In the genomic region with DNA sequence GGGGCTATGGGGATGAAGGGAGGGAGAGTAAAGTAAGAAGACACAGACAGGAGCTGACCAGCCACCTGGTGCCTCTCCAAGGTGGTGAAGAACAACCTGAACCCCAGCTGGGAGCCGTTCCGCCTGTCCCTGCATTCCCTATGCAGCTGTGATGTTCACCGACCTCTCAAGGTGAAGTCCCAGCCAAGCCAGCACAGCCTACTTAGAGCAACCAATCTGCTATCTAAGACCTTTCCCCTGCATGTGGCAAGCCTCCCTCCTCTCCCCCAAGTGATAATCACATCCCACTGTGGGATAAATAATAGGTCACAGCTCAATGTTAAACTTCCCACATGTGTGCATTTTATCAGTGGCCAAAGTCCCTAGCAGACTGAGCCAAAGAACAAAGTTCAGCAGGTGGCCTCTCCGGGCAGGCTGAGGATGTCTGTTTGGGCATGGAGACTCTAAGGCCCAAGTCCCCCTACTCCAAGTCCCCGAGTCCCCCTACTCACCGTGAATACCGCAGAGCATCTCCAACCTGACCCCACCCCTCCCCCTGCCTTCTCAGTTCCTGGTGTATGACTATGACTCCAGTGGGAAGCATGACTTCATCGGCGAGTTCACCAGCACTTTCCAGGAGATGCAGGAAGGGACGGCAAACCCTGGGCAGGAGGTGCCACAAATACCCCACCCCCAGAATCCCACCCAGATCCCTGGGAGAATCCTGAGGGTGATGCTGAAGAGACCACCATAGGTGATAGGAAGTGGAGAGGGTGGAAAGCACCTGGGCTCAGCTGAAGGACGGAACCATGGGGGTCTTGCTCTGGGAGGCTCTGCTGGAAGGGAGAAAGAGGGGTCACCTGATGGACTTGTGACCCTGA, we compare ENCODE assay signal across 28 cellular contexts. TPM values are rescaled to one million over a fixed set of nuclear protein-coding genes. Genes with fewer than 3 reads are reported as not detected.
A peak's percentile ranks its signal among the peaks of the same experiment; 100 is the strongest.
DNase-seq lines count a peak whose midpoint lies in the region; ATAC-seq, FAIRE-seq and TF ChIP-seq lines count a peak whose summit lies in the region.
"Had no signal": no experiment of that assay in that cellular context is flagged by ENCODE, and none has a peak within 500 bp of the region (broad histone marks: within the 10 kb centered on the region; RNA-seq: fewer than 3 reads in every experiment).

No MANE protein-coding gene starts in this region.

- CTCF ChIA-PET in GM12878 (lab: Yijun Ruan, JAX), result interaction anchor here (0.6 to 6.1 kb wide), 6 partner anchors 7 to 33 kb away, joined by 3 to 33 read pairs (median 7); no protein-coding TSS in a partner anchor

- H3K4me1 ChIP-seq in GM12878 (ENCODE audit: control insufficient read depth, insufficient read depth, low read length) (peaks cover 16% of the 10 kb centered on the region), pancreas (peaks cover 0 to 5% (median 0%) of the 10 kb centered on the region in 3 donors), hepatocyte (ENCODE audit: insufficient read depth) (no peaks in the 10 kb centered on the region)

- H3K9me2 ChIP-seq in hepatocyte (replicated peaks; ENCODE audit: insufficient read depth), result no peaks in the 10 kb centered on the region

- H3K4me3 ChIP-seq in GM12878, result no peak overlapping the region
- no peak overlapping the region for H3K4me3 ChIP-seq in pancreas
- no peak overlapping the region for H3K4me3 ChIP-seq in hepatocyte
- H3K4me3 ChIP-seq: heart right ventricle had no signal

- SMC1A ChIA-PET in GM12878 (lab: Charles Lee; ENCODE audit: uncharacterized antibody, unreplicated experiment), result interaction anchor here (1.0 to 2.4 kb wide), 5 partner anchors 15 to 33 kb away, joined by 6 to 10 read pairs (median 7); partner anchors contain the start of gene PCK2

- no TSS peak for BruUV-seq in GM12878 (replicated peaks; lab: Mats Ljungman, UMichigan)

- no peak for ATAC-seq in GM12878
- ATAC-seq in pancreas, result peak; percentile 39 to 77 (median 58)
- ATAC-seq in HG03439 (IDR thresholded peaks at IDR 0.05; ENCODE audit: unreplicated experiment), result no peak
- ATAC-seq: heart right ventricle, left ventricle myocardium superior had no signal

- 0 out of 2 replicates have a peak overlapping the region, but pooled peaks have one; percentile 9 for H3K27ac ChIP-seq in GM12878 (ENCODE audit: control insufficient read depth, insufficient read depth)
- H3K27ac ChIP-seq in pancreas, result no peak overlapping the region
- H3K27ac ChIP-seq in hepatocyte, result no peak overlapping the region
- H3K27ac ChIP-seq: 22Rv1, epithelial cell of prostate, heart right ventricle had no signal

- in situ Hi-C loops in GM12878 (cut with MboI), result no loop called here

- H2AFZ ChIP-seq in GM12878 (ENCODE audit: control insufficient read depth, low read depth, low read length) (peak overlapping the region; percentile 35), hepatocyte (no peak overlapping the region)

- 71% methylated on average over 11 of the region's 11 CpGs for WGBS in GM12878 (ENCODE audit: insufficient coverage, insufficient replicate concordance, low lambda C conversion rate, missing lambda C conversion rate)
- 41 to 47% methylated on average over 11 of the region's 11 CpGs for WGBS in pancreas, 2 donors
- 86% methylated on average over 11 of the region's 11 CpGs for WGBS in hepatocyte (ENCODE audit: low lambda C conversion rate, missing lambda C conversion rate)

- FAIRE-seq in GM12878 (lab: Jason Lieb, UNC) (no peak), pancreas (lab: Jason Lieb, UNC) (no peak)

- peak overlapping the region; percentile 57 for H3K4me2 ChIP-seq in GM12878 (ENCODE audit: control insufficient read depth, insufficient read depth)
- H3K4me2 ChIP-seq in hepatocyte, result no peak overlapping the region

- no peaks in the 10 kb centered on the region for H3K36me3 ChIP-seq in GM12878 (ENCODE audit: control insufficient read depth in 2 of 2, insufficient read depth in 2 of 2, low read length in 1 of 2)
- no peaks in the 10 kb centered on the region for H3K36me3 ChIP-seq in pancreas
- H3K36me3 ChIP-seq in hepatocyte (replicated peaks; ENCODE audit: insufficient read depth, low read depth), result no peaks in the 10 kb centered on the region
- H3K36me3 ChIP-seq: heart right ventricle had no signal

- no peak for TF ChIP-seq EP300 in GM12878 (IDR thresholded peaks at IDR 0.05; ENCODE audit: borderline replicate concordance in 1 of 2, control insufficient read depth in 1 of 2, low read depth in 2 of 2, low read length in 2 of 2)

- POLR2A ChIA-PET in GM12878 (lab: Charles Lee), result interaction anchor here (0.6 to 2.0 kb wide), 6 partner anchors 15 to 256 kb away, joined by 3 to 4 read pairs (median 3); no protein-coding TSS in a partner anchor

- DNase-seq in NCI-H146 (lab: John Stamatoyannopoulos, UW), result peak; percentile 18
- no peak for DNase-seq in NCI-H146 treated with DMSO at 0.1 percent for 48 hours (lab: John Stamatoyannopoulos, UW; ENCODE audit: unreplicated experiment)
- no peak for DNase-seq in GM12878 (ENCODE audit: low read depth, low spot score)
- peak in 2 of 6 donors; percentile 34 to 53 for DNase-seq in pancreas
- no peak for DNase-seq in hepatocyte (ENCODE audit: low spot score)
- DNase-seq: activated CD4-positive, alpha-beta memory T cell treated with anti-CD3 and anti-CD28 coated beads for 36 hours; activated naive CD4-positive, alpha-beta T cell treated with Interleukin-2 at 50 U/mL for 16 hours; activated T-cell treated with anti-CD3 and anti-CD28 coated beads, Interleukin-2, amount 50 U/mL, for 1 hour; anterior cingulate cortex; caudate nucleus; COR-L47; DND-41; dorsolateral prefrontal cortex; heart right ventricle; left ventricle myocardium superior; MV-4-11; NCI-H2029; NCI-H345; nucleus accumbens; stimulated activated CD4-positive, alpha-beta T cell treated with anti-CD3 and anti-CD28 coated beads, Interleukin-12 subunit alpha, Interleukin-12 subunit beta, amount 100 ng/mL, for 4 hours had no signal

- TF ChIP-seq CTCF in GM12878 (IDR thresholded peaks at IDR 0.05 in 2 of 3, conservative IDR thresholded peaks at IDR 0.05 in 1 of 3; ENCODE audit: control insufficient read depth in 2 of 3, extremely low read depth in 1 of 3, insufficient read depth in 1 of 3, low read depth in 3 of 3, low read length in 3 of 3) (no peak), pancreas (IDR thresholded peaks at IDR 0.05) (no peak), hepatocyte (IDR thresholded peaks at IDR 0.05; ENCODE audit: poor library complexity) (no peak)

- RAD21 ChIA-PET in GM12878 (lab: Charles Lee; ENCODE audit: unreplicated experiment), result interaction anchor here (0.7 to 1.3 kb wide), 6 partner anchors 10 to 34 kb away, joined by 3 to 5 read pairs (median 4); partner anchors contain the start of gene PCK2

- H4K20me1 ChIP-seq in GM12878 (ENCODE audit: control insufficient read depth, insufficient read depth) (no peaks in the 10 kb centered on the region; the same call in 1 of the 2 replicates), hepatocyte (ENCODE audit: insufficient read depth, poor library complexity, severe bottlenecking) (no peaks in the 10 kb centered on the region)

- no peaks in the 10 kb centered on the region for H3K27me3 ChIP-seq in GM12878 (replicated peaks in 1 of 2; ENCODE audit: control insufficient read depth in 2 of 2, insufficient read depth in 2 of 2, low read length in 1 of 2)
- no peaks in the 10 kb centered on the region for H3K27me3 ChIP-seq in pancreas
- peaks cover 7% of the 10 kb centered on the region for H3K27me3 ChIP-seq in hepatocyte
- H3K27me3 ChIP-seq: dorsolateral prefrontal cortex had no signal

- no peak overlapping the region for H3K9ac ChIP-seq in GM12878 (ENCODE audit: control insufficient read depth, insufficient read depth, low read length)

- H3K9me3 ChIP-seq in GM12878 (replicated peaks; ENCODE audit: control insufficient read depth, insufficient read depth, low read length), result no peaks in the 10 kb centered on the region
- no peaks in the 10 kb centered on the region for H3K9me3 ChIP-seq in pancreas
- no peaks in the 10 kb centered on the region for H3K9me3 ChIP-seq in hepatocyte (ENCODE audit: low read depth)
- H3K9me3 ChIP-seq: heart right ventricle had no signal

- intact Hi-C loops in GM12878 (cut with micrococcal nuclease; ENCODE audit: unreplicated experiment) (no loop called here), pancreas (cut with DNase I) (no loop called here)

- no peak for TF ChIP-seq POLR2A in GM12878 (IDR thresholded peaks at IDR 0.05; ENCODE audit: low read depth, low read length)

- H3K79me2 ChIP-seq in GM12878 (ENCODE audit: control insufficient read depth, insufficient read depth, low read length) (no peaks in the 10 kb centered on the region), hepatocyte (no peaks in the 10 kb centered on the region)

- TF ChIP-seq RAD21 in GM12878 (IDR thresholded peaks at IDR 0.05; ENCODE audit: insufficient read depth, low read depth, low read length), result no peak

RNA-seq across cellular contexts. Expression of gene CPNE6, which starts 3.5 kb away (rescaled TPM):
- not detected in 2 replicates for total RNA-seq in GM12878 (2013; cell fraction: nucleolus; rRNA removed)
- total RNA-seq in GM12878 (2014; rRNA removed) (not detected in 2 replicates), GM12878 (2014; rRNA removed; fragmentation: Illumina TruSeq; extraction: Trizol) (not detected in 2 replicates), GM12878 (2021) (0.13 and 0.18 TPM in 2 replicates), pancreas (not detected), hepatocyte (not detected in 2 replicates)
- 0.64 TPM for polyA plus RNA-seq in GM12878 (2011; ENCODE audit: low read depth)
- polyA plus RNA-seq in GM12878 (2011; rRNA removed) (0.07 TPM in 1 of 2 replicates, not detected in the other), GM12878 (2014; fragmentation: Illumina TruSeq; extraction: Trizol) (0.43 TPM in 1 of 2 replicates, not detected in the other), GM12878 (2014; fragmentation: Nextera tagmentation; extraction: Ambion mirVana) (under 1 TPM in 1 of 2 experiments, not detected in 1; 0.06 TPM), GM12878 (2014; rRNA removed) (0.15 and 0.25 TPM in 2 replicates), GM12878 (2016; fragmentation: Nextera tagmentation; extraction: Ambion mirVana) (under 1 TPM; 0.32 to 0.42 TPM), pancreas (under 1 TPM in 1 of 2 donors, not detected in 1; 0.07 TPM), hepatocyte (not detected in 2 replicates)
- polyA plus RNA-seq in GM12878 (2011; cell fraction: cytosol; rRNA removed), result 0.05 and 0.12 TPM in 2 replicates
- polyA plus RNA-seq in GM12878 (2011; cell fraction: nucleus; rRNA removed), result 0.13 and 0.25 TPM in 2 replicates
- polyA plus RNA-seq in GM12878 (2012), result 0.21 and 0.24 TPM in 2 replicates
- polyA minus RNA-seq in GM12878 (2011; rRNA and poly(A)+ RNA removed), result 0.05 TPM in 1 of 2 replicates, not detected in the other
- not detected in 2 replicates for polyA minus RNA-seq in GM12878 (2011; cell fraction: cytosol; rRNA and poly(A)+ RNA removed)
- polyA minus RNA-seq in GM12878 (2011; cell fraction: nucleus; rRNA and poly(A)+ RNA removed), result not detected in 2 replicates
- total RNA-seq: activated CD4-positive, alpha-beta memory T cell treated with anti-CD3 and anti-CD28 coated beads for 36 hours; fibroblast of villous mesenchyme; H4; left ventricle myocardium superior; renal cortical epithelial cell; subcutaneous adipose tissue; T-helper 2 cell treated with Interferon-gamma antibody and Interleukin-4, amounts not matched to agents 100 ng/mL and 5 ng/mL, for 36 hours had no signal
- polyA plus RNA-seq: heart right ventricle had no signal

RNA-seq across cellular contexts. Expression of gene PCK2, which starts 19.3 kb away (rescaled TPM):
- 12.2 and 13.2 TPM in 2 replicates for total RNA-seq in GM12878 (2013; cell fraction: nucleolus; rRNA removed)
- total RNA-seq in GM12878 (2014; rRNA removed) (41.5 and 46.4 TPM in 2 replicates), GM12878 (2014; rRNA removed; fragmentation: Illumina TruSeq; extraction: Trizol) (27.8 and 31.2 TPM in 2 replicates), GM12878 (2021) (78.5 and 78.6 TPM in 2 replicates), pancreas (100 to 1,000 TPM in 1 of 6 donors, 10 to 100 TPM in 5; 18.6 to 146 (median 23.1) TPM), hepatocyte (68.7 and 76.5 TPM in 2 replicates)
- polyA plus RNA-seq in GM12878 (2011; ENCODE audit: low read depth), result 15.2 TPM
- polyA plus RNA-seq in GM12878 (2011; rRNA removed) (23.0 and 42.3 TPM in 2 replicates), GM12878 (2014; fragmentation: Illumina TruSeq; extraction: Trizol) (19.6 and 42.9 TPM in 2 replicates), GM12878 (2014; fragmentation: Nextera tagmentation; extraction: Ambion mirVana) (10 to 100 TPM in 1 of 2 experiments, 1 to 10 TPM in 1; 6.6 to 12.3 TPM), GM12878 (2014; rRNA removed) (68.3 and 79.0 TPM in 2 replicates), GM12878 (2016; fragmentation: Nextera tagmentation; extraction: Ambion mirVana) (100 to 1,000 TPM; 100 to 110 TPM), pancreas (10 to 100 TPM; 12.8 to 20.3 TPM), hepatocyte (75.0 and 88.8 TPM in 2 replicates)
- polyA plus RNA-seq in GM12878 (2011; cell fraction: cytosol; rRNA removed), result 64.4 and 77.3 TPM in 2 replicates
- polyA plus RNA-seq in GM12878 (2011; cell fraction: nucleus; rRNA removed), result 79.4 and 82.2 TPM in 2 replicates
- 34.0 and 41.8 TPM in 2 replicates for polyA plus RNA-seq in GM12878 (2012)
- 32.9 and 57.6 TPM in 2 replicates for polyA minus RNA-seq in GM12878 (2011; rRNA and poly(A)+ RNA removed)
- 23.3 and 27.0 TPM in 2 replicates for polyA minus RNA-seq in GM12878 (2011; cell fraction: cytosol; rRNA and poly(A)+ RNA removed)
- polyA minus RNA-seq in GM12878 (2011; cell fraction: nucleus; rRNA and poly(A)+ RNA removed), result 18.9 and 24.2 TPM in 2 replicates

RNA-seq across cellular contexts. Expression of gene CARMIL3, which starts 23.0 kb away (rescaled TPM):
- 1.6 and 2.5 TPM in 2 replicates for total RNA-seq in GM12878 (2013; cell fraction: nucleolus; rRNA removed)
- total RNA-seq in GM12878 (2014; rRNA removed) (0.17 and 0.27 TPM in 2 replicates), GM12878 (2014; rRNA removed; fragmentation: Illumina TruSeq; extraction: Trizol) (0.09 and 0.14 TPM in 2 replicates), GM12878 (2021) (0.26 and 0.72 TPM in 2 replicates), pancreas (under 1 TPM; 0.31 to 1.00 (median 0.71) TPM), hepatocyte (0.37 and 0.40 TPM in 2 replicates)
- polyA plus RNA-seq in GM12878 (2011; ENCODE audit: low read depth), result not detected
- polyA plus RNA-seq in GM12878 (2011; rRNA removed) (0.22 and 0.26 TPM in 2 replicates), GM12878 (2014; fragmentation: Illumina TruSeq; extraction: Trizol) (0.08 and 0.13 TPM in 2 replicates), GM12878 (2014; fragmentation: Nextera tagmentation; extraction: Ambion mirVana) (not detected), GM12878 (2014; rRNA removed) (0.32 and 0.33 TPM in 2 replicates), GM12878 (2016; fragmentation: Nextera tagmentation; extraction: Ambion mirVana) (under 1 TPM in 1 of 2 experiments, not detected in 1; 0.25 TPM), pancreas (1 to 10 TPM; 2.7 to 4.0 TPM), hepatocyte (0.46 TPM in 1 of 2 replicates, not detected in the other)
- 0.21 and 0.27 TPM in 2 replicates for polyA plus RNA-seq in GM12878 (2011; cell fraction: cytosol; rRNA removed)
- polyA plus RNA-seq in GM12878 (2011; cell fraction: nucleus; rRNA removed), result 5.1 and 5.4 TPM in 2 replicates
- 0.15 and 0.17 TPM in 2 replicates for polyA plus RNA-seq in GM12878 (2012)
- 0.15 and 1.2 TPM in 2 replicates for polyA minus RNA-seq in GM12878 (2011; rRNA and poly(A)+ RNA removed)
- polyA minus RNA-seq in GM12878 (2011; cell fraction: cytosol; rRNA and poly(A)+ RNA removed), result not detected in 2 replicates
- 0.60 and 0.96 TPM in 2 replicates for polyA minus RNA-seq in GM12878 (2011; cell fraction: nucleus; rRNA and poly(A)+ RNA removed)
- total RNA-seq: fibroblast of villous mesenchyme had no signal

RNA-seq across cellular contexts. Expression of gene DCAF11, which starts 39.7 kb away (rescaled TPM):
- 47.6 and 50.6 TPM in 2 replicates for total RNA-seq in GM12878 (2013; cell fraction: nucleolus; rRNA removed)
- 90.1 and 91.2 TPM in 2 replicates for total RNA-seq in GM12878 (2014; rRNA removed)
- total RNA-seq in GM12878 (2014; rRNA removed; fragmentation: Illumina TruSeq; extraction: Trizol), result 57.5 and 59.0 TPM in 2 replicates
- 66.3 and 69.2 TPM in 2 replicates for total RNA-seq in GM12878 (2021)
- 28.7 TPM for polyA plus RNA-seq in GM12878 (2011; ENCODE audit: low read depth)
- 51.4 and 76.7 TPM in 2 replicates for polyA plus RNA-seq in GM12878 (2011; rRNA removed)
- 97.2 and 106 TPM in 2 replicates for polyA plus RNA-seq in GM12878 (2011; cell fraction: cytosol; rRNA removed)
- polyA plus RNA-seq in GM12878 (2011; cell fraction: nucleus; rRNA removed), result 90.8 and 100 TPM in 2 replicates
- polyA plus RNA-seq in GM12878 (2012), result 43.1 and 49.8 TPM in 2 replicates
- 50.9 and 72.0 TPM in 2 replicates for polyA plus RNA-seq in GM12878 (2014; fragmentation: Illumina TruSeq; extraction: Trizol)
- polyA plus RNA-seq in GM12878 (2014; fragmentation: Nextera tagmentation; extraction: Ambion mirVana), result 10 to 100 TPM; 13.4 to 16.4 TPM
- 73.2 and 76.8 TPM in 2 replicates for polyA plus RNA-seq in GM12878 (2014; rRNA removed)
- polyA plus RNA-seq in GM12878 (2016; fragmentation: Nextera tagmentation; extraction: Ambion mirVana), result 10 to 100 TPM; 62.8 to 71.1 TPM
- polyA minus RNA-seq in GM12878 (2011; rRNA and poly(A)+ RNA removed), result 73.1 and 98.4 TPM in 2 replicates
- polyA minus RNA-seq in GM12878 (2011; cell fraction: cytosol; rRNA and poly(A)+ RNA removed), result 27.5 and 32.6 TPM in 2 replicates
- 38.4 and 43.4 TPM in 2 replicates for polyA minus RNA-seq in GM12878 (2011; cell fraction: nucleus; rRNA and poly(A)+ RNA removed)
- total RNA-seq in pancreas, result 10 to 100 TPM; 50.1 to 78.9 (median 60.3) TPM
- polyA plus RNA-seq in pancreas, result 10 to 100 TPM; 34.2 to 41.6 TPM
- 78.9 and 85.4 TPM in 2 replicates for total RNA-seq in hepatocyte
- 50.3 and 55.6 TPM in 2 replicates for polyA plus RNA-seq in hepatocyte

RNA-seq across cellular contexts. Expression of gene NRL, which starts 39.9 kb away (rescaled TPM):
- total RNA-seq in GM12878 (2013; cell fraction: nucleolus; rRNA removed), result 2.2 and 3.3 TPM in 2 replicates
- 2.1 and 4.4 TPM in 2 replicates for total RNA-seq in GM12878 (2014; rRNA removed)
- 1.0 and 1.3 TPM in 2 replicates for total RNA-seq in GM12878 (2014; rRNA removed; fragmentation: Illumina TruSeq; extraction: Trizol)
- total RNA-seq in GM12878 (2021), result 2.2 and 2.5 TPM in 2 replicates
- 0.55 TPM for polyA plus RNA-seq in GM12878 (2011; ENCODE audit: low read depth)
- 2.1 and 2.2 TPM in 2 replicates for polyA plus RNA-seq in GM12878 (2011; rRNA removed)
- polyA plus RNA-seq in GM12878 (2011; cell fraction: cytosol; rRNA removed), result 3.3 and 4.8 TPM in 2 replicates
- 3.3 and 3.5 TPM in 2 replicates for polyA plus RNA-seq in GM12878 (2011; cell fraction: nucleus; rRNA removed)
- 1.2 and 1.5 TPM in 2 replicates for polyA plus RNA-seq in GM12878 (2012)
- 0.63 and 0.76 TPM in 2 replicates for polyA plus RNA-seq in GM12878 (2014; fragmentation: Illumina TruSeq; extraction: Trizol)
- polyA plus RNA-seq in GM12878 (2014; fragmentation: Nextera tagmentation; extraction: Ambion mirVana), result under 1 TPM; 0.11 to 0.13 TPM
- polyA plus RNA-seq in GM12878 (2014; rRNA removed), result 2.5 and 2.9 TPM in 2 replicates
- 1 to 10 TPM; 2.2 to 2.7 TPM for polyA plus RNA-seq in GM12878 (2016; fragmentation: Nextera tagmentation; extraction: Ambion mirVana)
- 2.4 and 2.7 TPM in 2 replicates for polyA minus RNA-seq in GM12878 (2011; rRNA and poly(A)+ RNA removed)
- polyA minus RNA-seq in GM12878 (2011; cell fraction: cytosol; rRNA and poly(A)+ RNA removed), result 0.94 and 1.3 TPM in 2 replicates
- polyA minus RNA-seq in GM12878 (2011; cell fraction: nucleus; rRNA and poly(A)+ RNA removed), result 3.9 and 7.0 TPM in 2 replicates
- 1 to 10 TPM in 3 of 6 donors, under 1 TPM in 3; 0.37 to 2.4 (median 1.1) TPM for total RNA-seq in pancreas
- 1 to 10 TPM; 2.3 TPM for polyA plus RNA-seq in pancreas
- total RNA-seq in hepatocyte, result 1.2 and 4.8 TPM in 2 replicates
- polyA plus RNA-seq in hepatocyte, result 2.4 and 3.3 TPM in 2 replicates

Comparison
In these comparisons a context has a peak if more than half of its experiments do, and no peak if none do; other contexts are left out.
1. ATAC-seq: peak in pancreas (4 of 4); none in GM12878 (single experiment) and HG03439 (single experiment).